In the genomic region with DNA sequence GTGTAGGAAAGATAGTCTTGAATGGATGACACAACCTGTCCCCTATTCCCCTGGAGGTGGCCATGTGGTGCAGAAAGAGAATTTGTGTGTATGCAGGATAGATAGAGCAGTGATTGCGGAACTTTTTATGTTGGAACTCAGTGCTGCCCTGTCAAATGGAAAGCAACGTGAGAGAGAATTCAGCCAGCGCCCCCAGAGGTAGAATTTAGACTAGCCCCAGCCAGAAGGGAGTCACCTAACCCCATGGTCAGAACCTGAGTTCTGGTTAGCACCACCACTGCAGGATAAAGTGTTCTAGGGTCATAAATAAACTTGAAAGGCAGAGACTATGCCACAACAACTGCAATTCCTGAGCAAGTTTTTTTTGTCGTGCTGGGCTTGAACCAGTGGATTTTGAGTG, we compare ENCODE assay signal across 14 cellular contexts.
A peak's percentile ranks its signal among the peaks of the same experiment; 100 is the strongest.
DNase-seq lines count a peak whose midpoint lies in the region; ATAC-seq and TF ChIP-seq lines count a peak whose summit lies in the region.
"Had no signal": no experiment of that assay in that cellular context is flagged by ENCODE, and none has a peak within 500 bp of the region (broad histone marks: within the 10 kb centered on the region; RNA-seq: fewer than 3 reads in every experiment).

No MANE protein-coding gene starts in this region.

- in situ Hi-C loops in GM13977 (cut with MboI; ENCODE audit: low pct_unique_long_range_greater_than_20kb, low sequenced_read_pairs, unreplicated experiment) = no loop called here

- H2BK5ac ChIP-seq in mesendoderm (ENCODE audit: low read length) = no peak overlapping the region

- no peak overlapping the region for H3K27ac Mint-ChIP-seq in CD14-positive monocyte
- no peak overlapping the region for H3K27ac Mint-ChIP-seq in activated CD8-positive, alpha-beta T cell treated with anti-CD3 and anti-CD28 coated beads, Interleukin-2, amount 10 ng/mL, durations not matched to agents 7 days and 5 days
- no peak overlapping the region for H3K27ac Mint-ChIP-seq in CD4-positive, alpha-beta memory T cell
- H3K27ac Mint-ChIP-seq: dendritic cell treated with granulocyte-macrophage colony-stimulating factor and Interleukin-4, amounts not matched to agents 40 ng/mL and 50 ng/mL, for 4 days had no signal

- intact Hi-C loops in CD14-positive monocyte (cut with micrococcal nuclease) = no loop called here
- intact Hi-C loops in CD4-positive, alpha-beta memory T cell (cut with micrococcal nuclease) = no loop called here

- H3K18ac ChIP-seq in mesendoderm (ENCODE audit: low read length) = no peak overlapping the region

- H2BK15ac ChIP-seq in mesendoderm (replicated peaks; ENCODE audit: low read depth) = no peak overlapping the region

- POLR2A ChIA-PET in HEK293T (lab: Yijun Ruan, JAX) = no interaction called here
- POLR2A ChIA-PET in activated CD8-positive, alpha-beta T cell treated with anti-CD3 and anti-CD28 coated beads, Interleukin-2, amount 10 ng/mL, durations not matched to agents 7 days and 5 days (lab: Charles Lee) = no interaction called here
- POLR2A ChIA-PET in CD4-positive, alpha-beta memory T cell (lab: Charles Lee; ENCODE audit: partially characterized antibody) = no interaction called here

- H4K5ac ChIP-seq in mesendoderm (ENCODE audit: low read length) = no peak overlapping the region

- TF ChIP-seq CTCF in GM13977 (IDR thresholded peaks at IDR 0.05; ENCODE audit: extremely low read depth, insufficient read depth, missing control alignments) (peak; percentile 22), CD14-positive monocyte (IDR thresholded peaks at IDR 0.05) (no peak)

- H3K4me2 ChIP-seq in mesendoderm (ENCODE audit: low read length) = no peak overlapping the region

- no peak overlapping the region for H3K23ac ChIP-seq in mesendoderm (ENCODE audit: low read length)

- H2AK5ac ChIP-seq in mesendoderm (ENCODE audit: low read length) = no peak overlapping the region

- ATAC-seq in activated CD8-positive, alpha-beta T cell treated with anti-CD3 and anti-CD28 coated beads, Interleukin-2, amount 10 ng/mL, durations not matched to agents 7 days and 5 days = no peak

- H3K36me3 Mint-ChIP-seq in CD14-positive monocyte = no peaks in the 10 kb centered on the region
- no peaks in the 10 kb centered on the region for H3K36me3 Mint-ChIP-seq in activated CD8-positive, alpha-beta T cell treated with anti-CD3 and anti-CD28 coated beads, Interleukin-2, amount 10 ng/mL, durations not matched to agents 7 days and 5 days (ENCODE audit: low read depth)
- no peaks in the 10 kb centered on the region for H3K36me3 Mint-ChIP-seq in CD4-positive, alpha-beta memory T cell

- H3K27ac ChIP-seq in mesendoderm (ENCODE audit: low read depth, low read length) = no peak overlapping the region
- H3K27ac ChIP-seq in CD4-positive, alpha-beta memory T cell (ENCODE audit: low read depth, low read length) = no peak overlapping the region

- H3K4ac ChIP-seq in mesendoderm (ENCODE audit: low read depth, low read length) = no peak overlapping the region

- H2BK120ac ChIP-seq in mesendoderm (ENCODE audit: low read depth, low read length) = no peak overlapping the region

- WGBS in mesendoderm (ENCODE audit: extremely low coverage, insufficient coverage, low lambda C conversion rate) = no CpG with 5 or more reads among the region's 4 CpGs

- H3K4me1 Mint-ChIP-seq in CD14-positive monocyte = no peaks in the 10 kb centered on the region
- H3K4me1 Mint-ChIP-seq in activated CD8-positive, alpha-beta T cell treated with anti-CD3 and anti-CD28 coated beads, Interleukin-2, amount 10 ng/mL, durations not matched to agents 7 days and 5 days (ENCODE audit: low read depth) = no peaks in the 10 kb centered on the region
- H3K4me1 Mint-ChIP-seq in CD4-positive, alpha-beta memory T cell = no peaks in the 10 kb centered on the region

- no peak overlapping the region for H3K4me3 Mint-ChIP-seq in CD14-positive monocyte
- H3K4me3 Mint-ChIP-seq in activated CD8-positive, alpha-beta T cell treated with anti-CD3 and anti-CD28 coated beads, Interleukin-2, amount 10 ng/mL, durations not matched to agents 7 days and 5 days = no peak overlapping the region
- H3K4me3 Mint-ChIP-seq in CD4-positive, alpha-beta memory T cell = no peak overlapping the region
- H3K4me3 Mint-ChIP-seq: dendritic cell treated with granulocyte-macrophage colony-stimulating factor and Interleukin-4, amounts not matched to agents 40 ng/mL and 50 ng/mL, for 4 days had no signal

- H3K4me1 ChIP-seq in mesendoderm (ENCODE audit: control insufficient read depth, low read depth, low read length) = no peaks in the 10 kb centered on the region
- H3K4me1 ChIP-seq in CD4-positive, alpha-beta memory T cell (ENCODE audit: insufficient read depth, low read length) = no peaks in the 10 kb centered on the region

- no peak overlapping the region for H3K9ac ChIP-seq in mesendoderm (ENCODE audit: low read length)

- H3K36me3 ChIP-seq in mesendoderm (ENCODE audit: control insufficient read depth, insufficient read depth, low read length) = no peaks in the 10 kb centered on the region
- no peaks in the 10 kb centered on the region for H3K36me3 ChIP-seq in CD4-positive, alpha-beta memory T cell (ENCODE audit: insufficient read depth, low read length)

- no peak overlapping the region for H3K56ac ChIP-seq in mesendoderm (ENCODE audit: low read length)

- CTCF ChIA-PET in HEK293T (lab: Yijun Ruan, JAX) = no interaction called here
- CTCF ChIA-PET in activated CD8-positive, alpha-beta T cell treated with anti-CD3 and anti-CD28 coated beads, Interleukin-2, amount 10 ng/mL, durations not matched to agents 7 days and 5 days (lab: Charles Lee) = no interaction called here
- CTCF ChIA-PET in CD4-positive, alpha-beta memory T cell (lab: Charles Lee; ENCODE audit: partially characterized antibody) = no interaction called here

- peaks cover 0 to 13% (median 8%) of the 10 kb centered on the region in 7 donors for H3K9me3 Mint-ChIP-seq in CD14-positive monocyte
- H3K9me3 Mint-ChIP-seq in activated CD8-positive, alpha-beta T cell treated with anti-CD3 and anti-CD28 coated beads, Interleukin-2, amount 10 ng/mL, durations not matched to agents 7 days and 5 days (ENCODE audit: insufficient read depth) = no peaks in the 10 kb centered on the region
- H3K9me3 Mint-ChIP-seq in CD4-positive, alpha-beta memory T cell = peaks cover 2 to 7% (median 4%) of the 10 kb centered on the region in 8 donors

- no peaks in the 10 kb centered on the region for H3K27me3 Mint-ChIP-seq in CD14-positive monocyte (ENCODE audit: low read depth in 3 of 3)
- H3K27me3 Mint-ChIP-seq in activated CD8-positive, alpha-beta T cell treated with anti-CD3 and anti-CD28 coated beads, Interleukin-2, amount 10 ng/mL, durations not matched to agents 7 days and 5 days (ENCODE audit: low read depth) = no peaks in the 10 kb centered on the region
- peaks cover 2 to 7% of the 10 kb centered on the region in 2 donors for H3K27me3 Mint-ChIP-seq in CD4-positive, alpha-beta memory T cell
- H3K27me3 Mint-ChIP-seq: dendritic cell treated with granulocyte-macrophage colony-stimulating factor and Interleukin-4, amounts not matched to agents 40 ng/mL and 50 ng/mL, for 4 days had no signal

- H4K8ac ChIP-seq in mesendoderm (ENCODE audit: low read depth, low read length) = no peak overlapping the region

- DNase-seq in GM13977 (ENCODE audit: low spot score) (no peak), HEK293T (ENCODE audit: extremely low spot score) (peak; percentile 27), RKO (ENCODE audit: low spot score) (peak; percentile 3), mesendoderm (peak; percentile 45), CD14-positive monocyte (ENCODE audit: low spot score) (no peak)
- DNase-seq in activated CD8-positive, alpha-beta T cell treated with anti-CD3 and anti-CD28 coated beads, Interleukin-2, amount 10 ng/mL, durations not matched to agents 7 days and 5 days = no peak
- DNase-seq in CD4-positive, alpha-beta memory T cell = no peak
- DNase-seq: activated CD8-positive, alpha-beta memory T cell treated with anti-CD3 and anti-CD28 coated beads, Interleukin-2, amount 50 U/mL, for 48 hours; amniotic stem cell; KG1; mesenchymal stem cell; NCI-H187; NCI-H748 treated with DMSO at 0.1 percent for 48 hours had no signal

- H3K4me3 ChIP-seq in mesendoderm (ENCODE audit: low read length) = no peak overlapping the region
- no peak overlapping the region for H3K4me3 ChIP-seq in CD4-positive, alpha-beta memory T cell (ENCODE audit: low read length in 2 of 2)

- H3K27me3 ChIP-seq in mesendoderm (ENCODE audit: insufficient read depth, low read length, poor library complexity) = no peaks in the 10 kb centered on the region
- H3K27me3 ChIP-seq in CD4-positive, alpha-beta memory T cell (ENCODE audit: insufficient read depth, low read length) = no peaks in the 10 kb centered on the region

- H3K9me3 ChIP-seq in CD4-positive, alpha-beta memory T cell (ENCODE audit: control insufficient read depth in 1 of 2, low read length in 2 of 2) = no peaks in the 10 kb centered on the region

- H3K79me1 ChIP-seq in mesendoderm (ENCODE audit: low read length) = no peaks in the 10 kb centered on the region

- H3K79me2 ChIP-seq in mesendoderm (ENCODE audit: control insufficient read depth, insufficient read depth, low read length) = no peaks in the 10 kb centered on the region

TF ChIP-seq in HEK293T, 16 proteins besides CTCF, POLR2A, EP300 and RAD21:
- no peak for TF ChIP-seq TARDBP (IDR thresholded peaks at IDR 0.05)
- TF ChIP-seq NFRKB (IDR thresholded peaks at IDR 0.05) = no peak
- TF ChIP-seq, protein P1, sequence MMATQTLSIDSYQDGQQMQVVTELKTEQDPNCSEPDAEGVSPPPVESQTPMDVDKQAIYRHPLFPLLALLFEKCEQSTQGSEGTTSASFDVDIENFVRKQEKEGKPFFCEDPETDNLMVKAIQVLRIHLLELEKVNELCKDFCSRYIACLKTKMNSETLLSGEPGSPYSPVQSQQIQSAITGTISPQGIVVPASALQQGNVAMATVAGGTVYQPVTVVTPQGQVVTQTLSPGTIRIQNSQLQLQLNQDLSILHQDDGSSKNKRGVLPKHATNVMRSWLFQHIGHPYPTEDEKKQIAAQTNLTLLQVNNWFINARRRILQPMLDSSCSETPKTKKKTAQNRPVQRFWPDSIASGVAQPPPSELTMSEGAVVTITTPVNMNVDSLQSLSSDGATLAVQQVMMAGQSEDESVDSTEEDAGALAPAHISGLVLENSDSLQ (IDR thresholded peaks at IDR 0.05) = no peak
- no peak for TF ChIP-seq ZNF384 (IDR thresholded peaks at IDR 0.05)
- no peak for TF ChIP-seq SP1 (IDR thresholded peaks at IDR 0.05)
- no peak for TF ChIP-seq HDGF (IDR thresholded peaks at IDR 0.05; ENCODE audit: borderline replicate concordance)
- no peak for TF ChIP-seq BHLHE40 (IDR thresholded peaks at IDR 0.05; ENCODE audit: borderline replicate concordance)
- TF ChIP-seq FOXK2 (IDR thresholded peaks at IDR 0.05) = no peak

Comparison
In these comparisons a context has a peak if more than half of its experiments do, and no peak if none do; other contexts are left out.
1. DNase-seq: peak in HEK293T (single experiment), RKO (single experiment) and mesendoderm (single experiment); none in GM13977 (single experiment), CD14-positive monocyte (single experiment), activated CD8-positive, alpha-beta T cell treated with anti-CD3 and anti-CD28 coated beads, Interleukin-2, amount 10 ng/mL, durations not matched to agents 7 days and 5 days (single experiment) and CD4-positive, alpha-beta memory T cell (0 of 5).